ENCODE assay signal across 2 cellular contexts in genomic region chr1:40886318-40887011, GRCh38.
TF ChIP-seq lines count a peak whose summit lies in the region.

No MANE protein-coding gene starts in this region.

TF ChIP-seq in GM23338, 12 proteins besides CTCF, POLR2A, EP300 and RAD21:
- TF ChIP-seq ZNF114 (CRISPR knock-in tag; IDR thresholded peaks at IDR 0.05) = no peak
- no peak for TF ChIP-seq STAT1 (IDR thresholded peaks at IDR 0.05; ENCODE audit: unreplicated experiment)
- TF ChIP-seq ZNF331 (CRISPR knock-in tag; IDR thresholded peaks at IDR 0.05; ENCODE audit: low read depth) = no peak
- TF ChIP-seq CREB1 (CRISPR knock-in tag; IDR thresholded peaks at IDR 0.05; ENCODE audit: low read depth) = no peak
- no peak for TF ChIP-seq EZH2phosphoT487 (IDR thresholded peaks at IDR 0.05; ENCODE audit: unreplicated experiment)
- no peak for TF ChIP-seq JUNB (IDR thresholded peaks at IDR 0.05; ENCODE audit: unreplicated experiment)
- no peak for TF ChIP-seq EZH2 (IDR thresholded peaks at IDR 0.05; ENCODE audit: low read depth, unreplicated experiment)
- TF ChIP-seq, protein P1, sequence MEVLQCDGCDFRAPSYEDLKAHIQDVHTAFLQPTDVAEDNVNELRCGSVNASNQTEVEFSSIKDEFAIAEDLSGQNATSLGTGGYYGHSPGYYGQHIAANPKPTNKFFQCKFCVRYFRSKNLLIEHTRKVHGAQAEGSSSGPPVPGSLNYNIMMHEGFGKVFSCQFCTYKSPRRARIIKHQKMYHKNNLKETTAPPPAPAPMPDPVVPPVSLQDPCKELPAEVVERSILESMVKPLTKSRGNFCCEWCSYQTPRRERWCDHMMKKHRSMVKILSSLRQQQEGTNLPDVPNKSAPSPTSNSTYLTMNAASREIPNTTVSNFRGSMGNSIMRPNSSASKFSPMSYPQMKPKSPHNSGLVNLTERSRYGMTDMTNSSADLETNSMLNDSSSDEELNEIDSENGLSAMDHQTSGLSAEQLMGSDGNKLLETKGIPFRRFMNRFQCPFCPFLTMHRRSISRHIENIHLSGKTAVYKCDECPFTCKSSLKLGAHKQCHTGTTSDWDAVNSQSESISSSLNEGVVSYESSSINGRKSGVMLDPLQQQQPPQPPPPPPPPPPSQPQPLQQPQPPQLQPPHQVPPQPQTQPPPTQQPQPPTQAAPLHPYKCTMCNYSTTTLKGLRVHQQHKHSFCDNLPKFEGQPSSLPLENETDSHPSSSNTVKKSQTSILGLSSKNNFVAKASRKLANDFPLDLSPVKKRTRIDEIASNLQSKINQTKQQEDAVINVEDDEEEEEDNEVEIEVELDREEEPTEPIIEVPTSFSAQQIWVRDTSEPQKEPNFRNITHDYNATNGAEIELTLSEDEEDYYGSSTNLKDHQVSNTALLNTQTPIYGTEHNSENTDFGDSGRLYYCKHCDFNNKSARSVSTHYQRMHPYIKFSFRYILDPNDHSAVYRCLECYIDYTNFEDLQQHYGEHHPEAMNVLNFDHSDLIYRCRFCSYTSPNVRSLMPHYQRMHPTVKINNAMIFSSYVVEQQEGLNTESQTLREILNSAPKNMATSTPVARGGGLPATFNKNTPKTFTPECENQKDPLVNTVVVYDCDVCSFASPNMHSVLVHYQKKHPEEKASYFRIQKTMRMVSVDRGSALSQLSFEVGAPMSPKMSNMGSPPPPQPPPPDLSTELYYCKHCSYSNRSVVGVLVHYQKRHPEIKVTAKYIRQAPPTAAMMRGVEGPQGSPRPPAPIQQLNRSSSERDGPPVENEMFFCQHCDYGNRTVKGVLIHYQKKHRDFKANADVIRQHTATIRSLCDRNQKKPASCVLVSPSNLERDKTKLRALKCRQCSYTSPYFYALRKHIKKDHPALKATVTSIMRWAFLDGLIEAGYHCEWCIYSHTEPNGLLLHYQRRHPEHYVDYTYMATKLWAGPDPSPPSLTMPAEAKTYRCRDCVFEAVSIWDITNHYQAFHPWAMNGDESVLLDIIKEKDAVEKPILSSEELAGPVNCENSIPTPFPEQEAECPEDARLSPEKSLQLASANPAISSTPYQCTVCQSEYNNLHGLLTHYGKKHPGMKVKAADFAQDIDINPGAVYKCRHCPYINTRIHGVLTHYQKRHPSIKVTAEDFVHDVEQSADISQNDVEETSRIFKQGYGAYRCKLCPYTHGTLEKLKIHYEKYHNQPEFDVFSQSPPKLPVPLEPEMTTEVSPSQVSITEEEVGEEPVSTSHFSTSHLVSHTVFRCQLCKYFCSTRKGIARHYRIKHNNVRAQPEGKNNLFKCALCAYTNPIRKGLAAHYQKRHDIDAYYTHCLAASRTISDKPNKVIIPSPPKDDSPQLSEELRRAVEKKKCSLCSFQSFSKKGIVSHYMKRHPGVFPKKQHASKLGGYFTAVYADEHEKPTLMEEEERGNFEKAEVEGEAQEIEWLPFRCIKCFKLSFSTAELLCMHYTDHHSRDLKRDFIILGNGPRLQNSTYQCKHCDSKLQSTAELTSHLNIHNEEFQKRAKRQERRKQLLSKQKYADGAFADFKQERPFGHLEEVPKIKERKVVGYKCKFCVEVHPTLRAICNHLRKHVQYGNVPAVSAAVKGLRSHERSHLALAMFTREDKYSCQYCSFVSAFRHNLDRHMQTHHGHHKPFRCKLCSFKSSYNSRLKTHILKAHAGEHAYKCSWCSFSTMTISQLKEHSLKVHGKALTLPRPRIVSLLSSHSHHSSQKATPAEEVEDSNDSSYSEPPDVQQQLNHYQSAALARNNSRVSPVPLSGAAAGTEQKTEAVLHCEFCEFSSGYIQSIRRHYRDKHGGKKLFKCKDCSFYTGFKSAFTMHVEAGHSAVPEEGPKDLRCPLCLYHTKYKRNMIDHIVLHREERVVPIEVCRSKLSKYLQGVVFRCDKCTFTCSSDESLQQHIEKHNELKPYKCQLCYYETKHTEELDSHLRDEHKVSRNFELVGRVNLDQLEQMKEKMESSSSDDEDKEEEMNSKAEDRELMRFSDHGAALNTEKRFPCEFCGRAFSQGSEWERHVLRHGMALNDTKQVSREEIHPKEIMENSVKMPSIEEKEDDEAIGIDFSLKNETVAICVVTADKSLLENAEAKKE (CRISPR knock-in tag; IDR thresholded peaks at IDR 0.05) = no peak
- TF ChIP-seq NANOG (IDR thresholded peaks at IDR 0.05; ENCODE audit: borderline replicate concordance) = no peak
- TF ChIP-seq REST (IDR thresholded peaks at IDR 0.05; ENCODE audit: unreplicated experiment) = no peak
- no peak for TF ChIP-seq ETS1 (IDR thresholded peaks at IDR 0.05)
- no peak for TF ChIP-seq POLR2AphosphoS5 (IDR thresholded peaks at IDR 0.05; ENCODE audit: low read depth)

TF ChIP-seq in H1, 55 proteins besides CTCF, POLR2A, EP300 and RAD21:
- no peak for TF ChIP-seq CTBP2 (IDR thresholded peaks at IDR 0.05; ENCODE audit: borderline replicate concordance, insufficient read depth, insufficient read length, low read length)
- TF ChIP-seq FOSL1 (IDR thresholded peaks at IDR 0.05; ENCODE audit: insufficient read depth, low read depth, low read length) = no peak
- no peak for TF ChIP-seq SIRT6 (IDR thresholded peaks at IDR 0.05; ENCODE audit: low read length)
- TF ChIP-seq RBBP5 (IDR thresholded peaks at IDR 0.05; ENCODE audit: borderline replicate concordance, low read depth, low read length) = no peak
- TF ChIP-seq CEBPB (IDR thresholded peaks at IDR 0.05; ENCODE audit: low read depth, low read length) = no peak
- TF ChIP-seq TBP (IDR thresholded peaks at IDR 0.05; ENCODE audit: low read depth, low read length) = no peak
- no peak for TF ChIP-seq GABPA (IDR thresholded peaks at IDR 0.05; ENCODE audit: borderline replicate concordance, insufficient read depth, low read length)
- no peak for TF ChIP-seq SUZ12 (IDR thresholded peaks at IDR 0.05; ENCODE audit: low read length)
- no peak for TF ChIP-seq ZNF274 (IDR thresholded peaks at IDR 0.05; ENCODE audit: borderline replicate concordance, extremely low read depth, low read length)
- TF ChIP-seq SIN3A (conservative IDR thresholded peaks at IDR 0.05 in 1 of 2, IDR thresholded peaks at IDR 0.05 in 1 of 2; ENCODE audit: low read depth in 1 of 2, low read length in 2 of 2) = no peak
- TF ChIP-seq CHD7 (IDR thresholded peaks at IDR 0.05; ENCODE audit: insufficient replicate concordance, low read length) = no peak
- TF ChIP-seq RXRA (IDR thresholded peaks at IDR 0.05; ENCODE audit: insufficient read depth, low read depth, low read length) = no peak
- no peak for TF ChIP-seq SAP30 (IDR thresholded peaks at IDR 0.05; ENCODE audit: insufficient read depth, insufficient replicate concordance, low read length)
- TF ChIP-seq HDAC2 (IDR thresholded peaks at IDR 0.05; ENCODE audit: borderline replicate concordance in 1 of 2, low read depth in 2 of 2, low read length in 2 of 2) = no peak
- no peak for TF ChIP-seq MAX (IDR thresholded peaks at IDR 0.05)
- TF ChIP-seq, protein P2, sequence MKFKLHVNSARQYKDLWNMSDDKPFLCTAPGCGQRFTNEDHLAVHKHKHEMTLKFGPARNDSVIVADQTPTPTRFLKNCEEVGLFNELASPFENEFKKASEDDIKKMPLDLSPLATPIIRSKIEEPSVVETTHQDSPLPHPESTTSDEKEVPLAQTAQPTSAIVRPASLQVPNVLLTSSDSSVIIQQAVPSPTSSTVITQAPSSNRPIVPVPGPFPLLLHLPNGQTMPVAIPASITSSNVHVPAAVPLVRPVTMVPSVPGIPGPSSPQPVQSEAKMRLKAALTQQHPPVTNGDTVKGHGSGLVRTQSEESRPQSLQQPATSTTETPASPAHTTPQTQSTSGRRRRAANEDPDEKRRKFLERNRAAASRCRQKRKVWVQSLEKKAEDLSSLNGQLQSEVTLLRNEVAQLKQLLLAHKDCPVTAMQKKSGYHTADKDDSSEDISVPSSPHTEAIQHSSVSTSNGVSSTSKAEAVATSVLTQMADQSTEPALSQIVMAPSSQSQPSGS (IDR thresholded peaks at IDR 0.05; ENCODE audit: low read length) = no peak
- TF ChIP-seq TAF1 (IDR thresholded peaks at IDR 0.05; ENCODE audit: low read depth, low read length) = no peak
- TF ChIP-seq SP4 (IDR thresholded peaks at IDR 0.05; ENCODE audit: low read length) = no peak
- no peak for TF ChIP-seq SP1 (IDR thresholded peaks at IDR 0.05; ENCODE audit: low read depth, low read length)
